13 cellular contexts compared by ENCODE assay signal in genomic region chr1:19011832-19012231, GRCh38. TPM values are rescaled to one million over a fixed set of nuclear protein-coding genes. Genes with fewer than 3 reads are reported as not detected.
DNase-seq lines count a peak whose midpoint lies in the region; ATAC-seq and TF ChIP-seq lines count a peak whose summit lies in the region.
"Had no signal": no experiment of that assay in that cellular context is flagged by ENCODE, and none has a peak within 500 bp of the region (broad histone marks: within the 10 kb centered on the region; RNA-seq: fewer than 3 reads in every experiment).

No MANE protein-coding gene starts in this region.

- H3K23ac ChIP-seq in IMR-90 (ENCODE audit: low read depth, low read length): peak overlapping the region; percentile 51

- ATAC-seq in IMR-90 (ENCODE audit: low read depth) (no peak), GM18511 (IDR thresholded peaks at IDR 0.05; ENCODE audit: unreplicated experiment) (no peak), GM21447 (IDR thresholded peaks at IDR 0.05; ENCODE audit: unreplicated experiment) (no peak), HG03457 (IDR thresholded peaks at IDR 0.05; ENCODE audit: unreplicated experiment) (no peak)

- intact Hi-C loops in IMR-90 (cut with micrococcal nuclease): loop anchor here (1.0 to 5.0 kb wide), 3 partner anchors 55 to 100 kb away; partner anchors contain the start of gene IFFO2

- H3F3A ChIP-seq in neural progenitor cell (ENCODE audit: low read depth) (peaks cover 13% of the 10 kb centered on the region), MM.1S (ENCODE audit: insufficient read depth, low read length) (0 out of 2 replicates have a peak, but pooled peaks cover 10% of the 10 kb centered on the region)

- WGBS in IMR-90 (ENCODE audit: extremely low coverage in 2 of 2, insufficient read length in 1 of 2), 2 experiments: 38% methylated on average over 3 of the region's 6 CpGs; no CpG with 5 or more reads in 1 of the 2 experiments

- H3K18ac ChIP-seq in IMR-90 (ENCODE audit: low read depth, low read length): peak overlapping the region; percentile 14

- H3K4me3 Mint-ChIP-seq in neural progenitor cell: no peak overlapping the region

- in situ Hi-C loops in IMR-90 (cut with MboI; ENCODE audit: low sequenced_read_pairs): no loop called here

- peak overlapping the region; percentile 80 for H2BK20ac ChIP-seq in IMR-90 (ENCODE audit: low read depth, low read length)

- dilution Hi-C loops in IMR-90 (cut with HindIII; ENCODE audit: low sequenced_read_pairs, unreplicated experiment): no loop called here

- H3K4me1 Mint-ChIP-seq in neural progenitor cell: peaks cover 36% of the 10 kb centered on the region

- H2BK15ac ChIP-seq in IMR-90 (ENCODE audit: low read depth, low read length): peak overlapping the region; percentile 37; the same call in 2 of the 3 replicates

- H3K9me3 ChIP-seq in IMR-90 (ENCODE audit: control insufficient read depth, insufficient read depth, low read length): no peaks in the 10 kb centered on the region
- no peaks in the 10 kb centered on the region for H3K9me3 ChIP-seq in neural progenitor cell (ENCODE audit: low read depth)
- H3K9me3 ChIP-seq in MM.1S (replicated peaks; ENCODE audit: insufficient read depth, low read length): no peaks in the 10 kb centered on the region

- no peak overlapping the region for H3K4me3 ChIP-seq in IMR-90 (ENCODE audit: insufficient read depth, low read depth, low read length)
- peak overlapping the region; percentile 45 for H3K4me3 ChIP-seq in coronary artery
- no peak overlapping the region for H3K4me3 ChIP-seq in neural progenitor cell
- H3K4me3 ChIP-seq in MM.1S (ENCODE audit: low read length): no peak overlapping the region
- H3K4me3 ChIP-seq: GM12878, K562 had no signal

- no peaks in the 10 kb centered on the region for H4K20me1 ChIP-seq in IMR-90 (ENCODE audit: insufficient read depth, low read length)
- H4K20me1 ChIP-seq in neural progenitor cell (ENCODE audit: low read depth): no peaks in the 10 kb centered on the region
- no peaks in the 10 kb centered on the region for H4K20me1 ChIP-seq in MM.1S (ENCODE audit: insufficient read depth, low read length)

- H3K79me2 ChIP-seq in neural progenitor cell (ENCODE audit: low read depth): no peaks in the 10 kb centered on the region
- H3K79me2 ChIP-seq in MM.1S (ENCODE audit: low read length): no peaks in the 10 kb centered on the region
- H3K79me2 ChIP-seq: parathyroid adenoma had no signal

- H3K4ac ChIP-seq in IMR-90 (ENCODE audit: low read depth, low read length): peak overlapping the region; percentile 81

- no TSS peak for BruUV-seq in IMR-90 (replicated peaks; lab: Mats Ljungman, UMichigan)

- H3K9me3 Mint-ChIP-seq in neural progenitor cell: no peaks in the 10 kb centered on the region
- H3K9me3 Mint-ChIP-seq: CD4-positive, alpha-beta memory T cell; T-cell had no signal

- no peaks in the 10 kb centered on the region for H3K79me1 ChIP-seq in IMR-90 (ENCODE audit: low read depth in 1 of 2, low read length in 2 of 2)

- peak overlapping the region; percentile 16; the same call in 1 of the 2 replicates for H3K4me2 ChIP-seq in IMR-90 (ENCODE audit: low read depth, low read length)
- H3K4me2 ChIP-seq in neural progenitor cell: no peak overlapping the region
- H3K4me2 ChIP-seq in MM.1S (ENCODE audit: low read depth, low read length): no peak overlapping the region; the same call in 1 of the 2 replicates

- H3K27me3 ChIP-seq in IMR-90 (ENCODE audit: control insufficient read depth, insufficient read depth, low read length) (no peaks in the 10 kb centered on the region), neural progenitor cell (no peaks in the 10 kb centered on the region), MM.1S (replicated peaks; ENCODE audit: insufficient read depth, low read length) (peaks cover 85% of the 10 kb centered on the region)

- no peak for TF ChIP-seq CTCF in IMR-90 (conservative IDR thresholded peaks at IDR 0.05; ENCODE audit: low read depth, low read length)
- TF ChIP-seq CTCF in coronary artery (IDR thresholded peaks at IDR 0.05): no peak
- TF ChIP-seq CTCF in neural progenitor cell (IDR thresholded peaks at IDR 0.05): no peak
- no peak for TF ChIP-seq CTCF in MM.1S (IDR thresholded peaks at IDR 0.05; ENCODE audit: low read length)

- peaks cover 2% of the 10 kb centered on the region for H3K27me3 Mint-ChIP-seq in neural progenitor cell (ENCODE audit: insufficient read depth, low read depth)
- H3K27me3 Mint-ChIP-seq: CD4-positive, alpha-beta memory T cell had no signal

- CTCF ChIA-PET in IMR-90 (lab: Yijun Ruan, JAX): interaction anchor here (1.0 kb wide), 1 partner anchor 105 kb away, joined by 3 read pairs; no protein-coding TSS in a partner anchor

- peak overlapping the region; percentile 90 for H2BK120ac ChIP-seq in IMR-90 (ENCODE audit: low read depth, low read length)

- H3K9ac ChIP-seq in IMR-90 (ENCODE audit: low read depth, low read length) (peak overlapping the region; percentile 59), neural progenitor cell (no peak overlapping the region), MM.1S (ENCODE audit: low read length) (no peak overlapping the region)
- H3K9ac ChIP-seq: parathyroid adenoma had no signal

- POLR2A ChIA-PET in IMR-90 (lab: Charles Lee; ENCODE audit: unreplicated experiment): no interaction called here

- H2BK5ac ChIP-seq in IMR-90 (ENCODE audit: low read depth, low read length, poor library complexity, severe bottlenecking): peak overlapping the region; percentile 74

- no peaks in the 10 kb centered on the region for H3K9me2 ChIP-seq in MM.1S (replicated peaks; ENCODE audit: insufficient read depth, low read length)

- peak overlapping the region; percentile 47 to 52 for H4K8ac ChIP-seq in IMR-90 (ENCODE audit: low read depth in 2 of 2, low read length in 2 of 2)

- H3K56ac ChIP-seq in IMR-90 (ENCODE audit: extremely low read depth, insufficient read depth, low read length): peak overlapping the region; percentile 48; the same call in 1 of the 2 replicates

- H2AFZ ChIP-seq in IMR-90 (replicated peaks; ENCODE audit: low read length, poor library complexity): peak overlapping the region; percentile 68
- H2AFZ ChIP-seq in neural progenitor cell (replicated peaks): no peak overlapping the region
- no peak overlapping the region for H2AFZ ChIP-seq in MM.1S (ENCODE audit: low read length)
- H2AFZ ChIP-seq: parathyroid adenoma had no signal

- peak overlapping the region; percentile 27 for H4K5ac ChIP-seq in IMR-90 (ENCODE audit: low read depth, low read length)

- H3K4me1 ChIP-seq in IMR-90 (ENCODE audit: control insufficient read depth, insufficient read depth, low read length) (peaks cover 26% of the 10 kb centered on the region), neural progenitor cell (peaks cover 24% of the 10 kb centered on the region), MM.1S (ENCODE audit: low read length) (peaks cover 12% of the 10 kb centered on the region)
- H3K4me1 ChIP-seq: parathyroid adenoma had no signal

- no peak for TF ChIP-seq POLR2A in IMR-90 (IDR thresholded peaks at IDR 0.05; ENCODE audit: low read depth, low read length)

- H3K14ac ChIP-seq in IMR-90 (replicated peaks; ENCODE audit: low read depth, low read length): peak overlapping the region; percentile 76

- peaks cover 34% of the 10 kb centered on the region for H3K9me1 ChIP-seq in IMR-90 (ENCODE audit: insufficient read depth, low read length)

- DNase-seq in AG20443 (ENCODE audit: low spot score) (peak; percentile 6), IMR-90 (no peak), coronary artery (ENCODE audit: low spot score) (no peak), neural progenitor cell (ENCODE audit: low spot score) (no peak), MM.1S (no peak)

- peak overlapping the region; percentile 85 for H4K91ac ChIP-seq in IMR-90 (ENCODE audit: insufficient read depth, low read depth, low read length)

- peak overlapping the region; percentile 55 for H2AK9ac ChIP-seq in IMR-90 (replicated peaks; ENCODE audit: low read depth, low read length, poor library complexity)

- peak overlapping the region; percentile 89 for H2AK5ac ChIP-seq in IMR-90 (ENCODE audit: low read depth, low read length)

- peak overlapping the region; percentile 88 for H3K27ac Mint-ChIP-seq in neural progenitor cell

- no peak for TF ChIP-seq RAD21 in IMR-90 (IDR thresholded peaks at IDR 0.05; ENCODE audit: low read length)

- H3K36me3 ChIP-seq in IMR-90 (ENCODE audit: control insufficient read depth, insufficient read depth, low read length): no peaks in the 10 kb centered on the region
- H3K36me3 ChIP-seq in neural progenitor cell: no peaks in the 10 kb centered on the region
- no peaks in the 10 kb centered on the region for H3K36me3 ChIP-seq in MM.1S (replicated peaks; ENCODE audit: insufficient read depth, low read length)

- no peaks in the 10 kb centered on the region for H3K36me3 Mint-ChIP-seq in neural progenitor cell
- H3K36me3 Mint-ChIP-seq: CD4-positive, alpha-beta memory T cell; T-cell had no signal

- H3K27ac ChIP-seq in IMR-90 (ENCODE audit: insufficient read depth, low read length): peak overlapping the region; percentile 86
- peak overlapping the region; percentile 75 to 94 for H3K27ac ChIP-seq in coronary artery
- no peak overlapping the region for H3K27ac ChIP-seq in neural progenitor cell
- no peak overlapping the region for H3K27ac ChIP-seq in MM.1S (ENCODE audit: low read length)
- H3K27ac ChIP-seq: parathyroid adenoma had no signal

TF ChIP-seq in IMR-90, 13 proteins besides CTCF, POLR2A, EP300 and RAD21:
- TF ChIP-seq FOS (IDR thresholded peaks at IDR 0.05; ENCODE audit: low read depth, low read length): no peak

RNA-seq across cellular contexts. Expression of gene IFFO2, which starts 55.4 kb away (rescaled TPM):
- total RNA-seq in IMR-90 (2012; rRNA removed) (13.6 and 14.5 TPM in 2 replicates), neural progenitor cell (ENCODE audit: low replicate concordance) (0.65 and 1.5 TPM in 2 replicates)
- 18.1 and 18.2 TPM in 2 replicates for polyA plus RNA-seq in IMR-90 (2012; rRNA removed)
- polyA plus RNA-seq in IMR-90 (2012; cell fraction: cytosol; rRNA removed): 14.9 and 25.2 TPM in 2 replicates
- 20.2 and 32.8 TPM in 2 replicates for polyA plus RNA-seq in IMR-90 (2012; cell fraction: nucleus; rRNA removed; ENCODE audit: low replicate concordance)

Comparison
In these comparisons a context has a peak if more than half of its experiments do, and no peak if none do; other contexts are left out.
1. H3K27ac ChIP-seq: peak in IMR-90 (single experiment) and coronary artery (2 of 2); none in neural progenitor cell (single experiment) and MM.1S (single experiment).